ENCODE assay signal across 1 cellular context in the genomic region with DNA sequence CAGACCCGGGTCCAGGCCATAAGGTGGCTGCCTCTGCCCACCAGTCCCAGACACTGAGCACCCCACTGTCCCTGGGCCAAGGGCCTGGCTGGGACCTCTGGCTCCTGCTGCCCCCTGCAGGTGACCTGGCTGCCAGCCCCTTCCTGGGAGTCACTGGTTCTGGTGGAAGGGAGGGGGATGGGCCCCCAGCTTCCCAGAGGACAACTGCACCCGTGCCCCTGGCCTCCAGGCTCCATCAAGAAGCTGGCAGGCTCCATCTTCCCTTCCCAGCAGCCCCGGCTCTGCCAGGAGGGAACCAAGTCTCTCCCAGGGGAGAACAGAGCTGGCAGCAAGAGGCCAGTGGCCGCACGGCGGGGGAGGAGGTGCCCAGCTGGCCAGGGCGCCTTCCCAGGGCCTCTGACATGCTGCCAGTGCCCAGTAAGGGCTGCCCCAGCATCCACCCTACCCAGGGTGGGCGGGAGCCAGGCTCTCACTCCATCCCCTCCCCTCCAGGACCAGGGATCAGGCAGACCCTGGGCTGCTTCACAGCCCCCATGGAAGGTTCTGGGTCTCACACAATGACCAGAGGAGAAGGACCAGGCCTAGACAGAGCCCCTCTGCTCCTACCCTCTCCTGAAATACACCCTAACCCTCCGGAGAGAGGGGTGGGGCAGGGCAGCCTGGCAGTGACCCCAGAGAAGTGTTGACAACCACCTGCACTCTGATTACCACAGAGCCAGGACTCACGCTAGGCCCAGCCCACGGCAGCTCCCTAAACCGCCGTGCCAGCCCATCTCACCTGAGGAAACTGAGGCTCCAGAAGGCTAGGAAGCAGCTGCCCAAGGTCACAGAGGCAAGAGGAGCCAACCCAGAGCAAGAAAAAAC.
TF ChIP-seq lines count a peak whose summit lies in the region.

No MANE protein-coding gene starts in this region.

TF ChIP-seq in HEK293, 187 proteins besides CTCF, POLR2A, EP300 and RAD21 (continued from another document):
- TF ChIP-seq, protein P1, sequence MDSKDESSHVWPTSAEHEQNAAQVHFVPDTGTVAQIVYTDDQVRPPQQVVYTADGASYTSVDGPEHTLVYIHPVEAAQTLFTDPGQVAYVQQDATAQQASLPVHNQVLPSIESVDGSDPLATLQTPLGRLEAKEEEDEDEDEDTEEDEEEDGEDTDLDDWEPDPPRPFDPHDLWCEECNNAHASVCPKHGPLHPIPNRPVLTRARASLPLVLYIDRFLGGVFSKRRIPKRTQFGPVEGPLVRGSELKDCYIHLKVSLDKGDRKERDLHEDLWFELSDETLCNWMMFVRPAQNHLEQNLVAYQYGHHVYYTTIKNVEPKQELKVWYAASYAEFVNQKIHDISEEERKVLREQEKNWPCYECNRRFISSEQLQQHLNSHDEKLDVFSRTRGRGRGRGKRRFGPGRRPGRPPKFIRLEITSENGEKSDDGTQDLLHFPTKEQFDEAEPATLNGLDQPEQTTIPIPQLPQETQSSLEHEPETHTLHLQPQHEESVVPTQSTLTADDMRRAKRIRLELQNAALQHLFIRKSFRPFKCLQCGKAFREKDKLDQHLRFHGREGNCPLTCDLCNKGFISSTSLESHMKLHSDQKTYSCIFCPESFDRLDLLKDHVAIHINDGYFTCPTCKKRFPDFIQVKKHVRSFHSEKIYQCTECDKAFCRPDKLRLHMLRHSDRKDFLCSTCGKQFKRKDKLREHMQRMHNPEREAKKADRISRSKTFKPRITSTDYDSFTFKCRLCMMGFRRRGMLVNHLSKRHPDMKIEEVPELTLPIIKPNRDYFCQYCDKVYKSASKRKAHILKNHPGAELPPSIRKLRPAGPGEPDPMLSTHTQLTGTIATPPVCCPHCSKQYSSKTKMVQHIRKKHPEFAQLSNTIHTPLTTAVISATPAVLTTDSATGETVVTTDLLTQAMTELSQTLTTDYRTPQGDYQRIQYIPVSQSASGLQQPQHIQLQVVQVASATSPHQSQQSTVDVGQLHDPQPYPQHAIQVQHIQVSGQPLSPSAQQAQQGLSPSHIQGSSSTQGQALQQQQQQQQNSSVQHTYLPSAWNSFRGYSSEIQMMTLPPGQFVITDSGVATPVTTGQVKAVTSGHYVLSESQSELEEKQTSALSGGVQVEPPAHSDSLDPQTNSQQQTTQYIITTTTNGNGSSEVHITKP (tag by site-specific recombination; IDR thresholded peaks at IDR 0.05) = peak; percentile 96
- TF ChIP-seq GLIS2 (tag by site-specific recombination; IDR thresholded peaks at IDR 0.05) = 0 out of 2 replicates have a peak, but pooled peaks have one; percentile 20
- peak; percentile 29; the same call in 1 of the 2 replicates for TF ChIP-seq GLIS1 (tag by site-specific recombination; IDR thresholded peaks at IDR 0.05)
- TF ChIP-seq EGR2 (tag by site-specific recombination; IDR thresholded peaks at IDR 0.05; ENCODE audit: low read depth) = no peak
- TF ChIP-seq, protein P2, sequence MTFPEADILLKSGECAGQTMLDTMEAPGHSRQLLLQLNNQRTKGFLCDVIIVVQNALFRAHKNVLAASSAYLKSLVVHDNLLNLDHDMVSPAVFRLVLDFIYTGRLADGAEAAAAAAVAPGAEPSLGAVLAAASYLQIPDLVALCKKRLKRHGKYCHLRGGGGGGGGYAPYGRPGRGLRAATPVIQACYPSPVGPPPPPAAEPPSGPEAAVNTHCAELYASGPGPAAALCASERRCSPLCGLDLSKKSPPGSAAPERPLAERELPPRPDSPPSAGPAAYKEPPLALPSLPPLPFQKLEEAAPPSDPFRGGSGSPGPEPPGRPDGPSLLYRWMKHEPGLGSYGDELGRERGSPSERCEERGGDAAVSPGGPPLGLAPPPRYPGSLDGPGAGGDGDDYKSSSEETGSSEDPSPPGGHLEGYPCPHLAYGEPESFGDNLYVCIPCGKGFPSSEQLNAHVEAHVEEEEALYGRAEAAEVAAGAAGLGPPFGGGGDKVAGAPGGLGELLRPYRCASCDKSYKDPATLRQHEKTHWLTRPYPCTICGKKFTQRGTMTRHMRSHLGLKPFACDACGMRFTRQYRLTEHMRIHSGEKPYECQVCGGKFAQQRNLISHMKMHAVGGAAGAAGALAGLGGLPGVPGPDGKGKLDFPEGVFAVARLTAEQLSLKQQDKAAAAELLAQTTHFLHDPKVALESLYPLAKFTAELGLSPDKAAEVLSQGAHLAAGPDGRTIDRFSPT (tag by site-specific recombination; IDR thresholded peaks at IDR 0.05) = peak; percentile 22; the same call in 1 of the 2 replicates
- TF ChIP-seq ZNF600 (tag by site-specific recombination; IDR thresholded peaks at IDR 0.05) = no peak
- TF ChIP-seq KLF7 (tag by site-specific recombination; IDR thresholded peaks at IDR 0.05; ENCODE audit: borderline replicate concordance) = no peak
- TF ChIP-seq, protein P3, sequence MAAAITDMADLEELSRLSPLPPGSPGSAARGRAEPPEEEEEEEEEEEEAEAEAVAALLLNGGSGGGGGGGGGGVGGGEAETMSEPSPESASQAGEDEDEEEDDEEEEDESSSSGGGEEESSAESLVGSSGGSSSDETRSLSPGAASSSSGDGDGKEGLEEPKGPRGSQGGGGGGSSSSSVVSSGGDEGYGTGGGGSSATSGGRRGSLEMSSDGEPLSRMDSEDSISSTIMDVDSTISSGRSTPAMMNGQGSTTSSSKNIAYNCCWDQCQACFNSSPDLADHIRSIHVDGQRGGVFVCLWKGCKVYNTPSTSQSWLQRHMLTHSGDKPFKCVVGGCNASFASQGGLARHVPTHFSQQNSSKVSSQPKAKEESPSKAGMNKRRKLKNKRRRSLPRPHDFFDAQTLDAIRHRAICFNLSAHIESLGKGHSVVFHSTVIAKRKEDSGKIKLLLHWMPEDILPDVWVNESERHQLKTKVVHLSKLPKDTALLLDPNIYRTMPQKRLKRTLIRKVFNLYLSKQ (tag by site-specific recombination; IDR thresholded peaks at IDR 0.05; ENCODE audit: borderline replicate concordance) = no peak
- no peak for TF ChIP-seq ZNF621 (tag by site-specific recombination; IDR thresholded peaks at IDR 0.05)
- TF ChIP-seq ZNF843 (tag by site-specific recombination; IDR thresholded peaks at IDR 0.05) = no peak
- TF ChIP-seq ZNF266 (tag by site-specific recombination; IDR thresholded peaks at IDR 0.05; ENCODE audit: low read depth) = no peak
- no peak for TF ChIP-seq ZNF138 (tag by site-specific recombination; IDR thresholded peaks at IDR 0.05; ENCODE audit: borderline replicate concordance)
- TF ChIP-seq, protein P4, sequence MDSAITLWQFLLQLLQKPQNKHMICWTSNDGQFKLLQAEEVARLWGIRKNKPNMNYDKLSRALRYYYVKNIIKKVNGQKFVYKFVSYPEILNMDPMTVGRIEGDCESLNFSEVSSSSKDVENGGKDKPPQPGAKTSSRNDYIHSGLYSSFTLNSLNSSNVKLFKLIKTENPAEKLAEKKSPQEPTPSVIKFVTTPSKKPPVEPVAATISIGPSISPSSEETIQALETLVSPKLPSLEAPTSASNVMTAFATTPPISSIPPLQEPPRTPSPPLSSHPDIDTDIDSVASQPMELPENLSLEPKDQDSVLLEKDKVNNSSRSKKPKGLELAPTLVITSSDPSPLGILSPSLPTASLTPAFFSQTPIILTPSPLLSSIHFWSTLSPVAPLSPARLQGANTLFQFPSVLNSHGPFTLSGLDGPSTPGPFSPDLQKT (IDR thresholded peaks at IDR 0.05; ENCODE audit: borderline replicate concordance, low read depth, low read length) = no peak
- TF ChIP-seq ZNF37A (tag by site-specific recombination; IDR thresholded peaks at IDR 0.05) = no peak
- TF ChIP-seq, protein P5, sequence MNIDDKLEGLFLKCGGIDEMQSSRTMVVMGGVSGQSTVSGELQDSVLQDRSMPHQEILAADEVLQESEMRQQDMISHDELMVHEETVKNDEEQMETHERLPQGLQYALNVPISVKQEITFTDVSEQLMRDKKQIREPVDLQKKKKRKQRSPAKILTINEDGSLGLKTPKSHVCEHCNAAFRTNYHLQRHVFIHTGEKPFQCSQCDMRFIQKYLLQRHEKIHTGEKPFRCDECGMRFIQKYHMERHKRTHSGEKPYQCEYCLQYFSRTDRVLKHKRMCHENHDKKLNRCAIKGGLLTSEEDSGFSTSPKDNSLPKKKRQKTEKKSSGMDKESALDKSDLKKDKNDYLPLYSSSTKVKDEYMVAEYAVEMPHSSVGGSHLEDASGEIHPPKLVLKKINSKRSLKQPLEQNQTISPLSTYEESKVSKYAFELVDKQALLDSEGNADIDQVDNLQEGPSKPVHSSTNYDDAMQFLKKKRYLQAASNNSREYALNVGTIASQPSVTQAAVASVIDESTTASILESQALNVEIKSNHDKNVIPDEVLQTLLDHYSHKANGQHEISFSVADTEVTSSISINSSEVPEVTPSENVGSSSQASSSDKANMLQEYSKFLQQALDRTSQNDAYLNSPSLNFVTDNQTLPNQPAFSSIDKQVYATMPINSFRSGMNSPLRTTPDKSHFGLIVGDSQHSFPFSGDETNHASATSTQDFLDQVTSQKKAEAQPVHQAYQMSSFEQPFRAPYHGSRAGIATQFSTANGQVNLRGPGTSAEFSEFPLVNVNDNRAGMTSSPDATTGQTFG (tag by site-specific recombination; IDR thresholded peaks at IDR 0.05; ENCODE audit: borderline replicate concordance) = no peak
- no peak for TF ChIP-seq ZBTB1 (tag by site-specific recombination; IDR thresholded peaks at IDR 0.05)
- no peak for TF ChIP-seq ZFP69B (tag by site-specific recombination; IDR thresholded peaks at IDR 0.05)
- TF ChIP-seq ZNF664 (tag by site-specific recombination; IDR thresholded peaks at IDR 0.05) = no peak
- TF ChIP-seq, protein P6, sequence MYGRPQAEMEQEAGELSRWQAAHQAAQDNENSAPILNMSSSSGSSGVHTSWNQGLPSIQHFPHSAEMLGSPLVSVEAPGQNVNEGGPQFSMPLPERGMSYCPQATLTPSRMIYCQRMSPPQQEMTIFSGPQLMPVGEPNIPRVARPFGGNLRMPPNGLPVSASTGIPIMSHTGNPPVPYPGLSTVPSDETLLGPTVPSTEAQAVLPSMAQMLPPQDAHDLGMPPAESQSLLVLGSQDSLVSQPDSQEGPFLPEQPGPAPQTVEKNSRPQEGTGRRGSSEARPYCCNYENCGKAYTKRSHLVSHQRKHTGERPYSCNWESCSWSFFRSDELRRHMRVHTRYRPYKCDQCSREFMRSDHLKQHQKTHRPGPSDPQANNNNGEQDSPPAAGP (tag by site-specific recombination; IDR thresholded peaks at IDR 0.05) = no peak
- no peak for TF ChIP-seq ZBTB48 (tag by site-specific recombination; IDR thresholded peaks at IDR 0.05)
- TF ChIP-seq ZNF114 (tag by site-specific recombination; IDR thresholded peaks at IDR 0.05) = no peak
